Comparison of ENCODE assay signal across 17 cellular contexts in the genomic region with DNA sequence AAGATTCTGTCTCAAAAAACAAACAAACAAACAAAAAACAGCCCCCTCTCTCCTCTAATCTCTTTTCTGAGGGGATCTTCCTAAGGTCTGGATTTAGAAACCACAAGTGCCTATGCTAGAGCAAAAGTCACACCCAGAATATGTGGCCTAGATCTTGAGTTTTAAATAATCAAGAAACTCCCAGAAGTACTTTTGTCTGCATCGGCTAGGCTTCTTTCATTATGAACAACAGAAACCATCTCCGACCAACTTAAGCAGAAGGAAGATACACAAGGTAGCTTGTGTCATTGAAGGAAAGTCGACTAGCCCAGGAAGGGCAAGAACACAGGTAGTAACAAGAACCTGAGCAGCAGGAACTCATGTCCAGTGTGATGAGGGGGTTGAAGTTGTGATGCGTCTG.
"Had no signal": no experiment of that assay in that cellular context is flagged by ENCODE, and none has a peak within 500 bp of the region (broad histone marks: within the 10 kb centered on the region; RNA-seq: fewer than 3 reads in every experiment).

No MANE protein-coding gene starts in this region.

- H3K27ac ChIP-seq: lower lobe of right lung, right atrium auricular region, skin epidermis, suprapubic skin had no signal

- H3K27me3 ChIP-seq: right atrium auricular region had no signal

- H3K4me3 ChIP-seq: lower lobe of right lung, right atrium auricular region, skin epidermis, suprapubic skin had no signal

- H3K4me1 ChIP-seq: lower lobe of right lung, right atrium auricular region, suprapubic skin had no signal

- H3K36me3 ChIP-seq: lower lobe of right lung, right atrium auricular region, suprapubic skin had no signal

- ATAC-seq: effector memory CD8-positive, alpha-beta T cell; lower lobe of right lung had no signal

- H3K9me3 ChIP-seq: lower lobe of right lung, right atrium auricular region, suprapubic skin had no signal

- DNase-seq: activated CD4-positive, alpha-beta T cell treated with anti-CD3 and anti-CD28 coated beads for 1 hour; activated CD4-positive, alpha-beta T cell treated with anti-CD3 and anti-CD28 coated beads, Interleukin-2, amount 50 U/mL, for 4 hours; activated effector memory CD4-positive, alpha-beta T cell treated with Interleukin-2 at 50 U/mL for 16 hours; activated naive CD4-positive, alpha-beta T cell treated with anti-CD3 and anti-CD28 coated beads, Interleukin-2, amount 50 U/mL, for 16 hours; dermis blood vessel endothelial cell; effector memory CD8-positive, alpha-beta T cell; head of caudate nucleus; immature natural killer cell; lower lobe of right lung; stimulated activated CD4-positive, alpha-beta T cell treated with anti-CD3 and anti-CD28 coated beads, Interleukin-15, amount 100 ng/mL, for 24 hours; stimulated activated CD4-positive, alpha-beta T cell treated with anti-CD3 and anti-CD28 coated beads, Interleukin-4, amount 100 ng/mL, for 1 hour; stimulated activated naive CD4-positive, alpha-beta T cell treated with Interleukin-2 at 50 U/mL for 16 hours; T-helper 9 cell; trophoblast cell had no signal
